In the genomic region with DNA sequence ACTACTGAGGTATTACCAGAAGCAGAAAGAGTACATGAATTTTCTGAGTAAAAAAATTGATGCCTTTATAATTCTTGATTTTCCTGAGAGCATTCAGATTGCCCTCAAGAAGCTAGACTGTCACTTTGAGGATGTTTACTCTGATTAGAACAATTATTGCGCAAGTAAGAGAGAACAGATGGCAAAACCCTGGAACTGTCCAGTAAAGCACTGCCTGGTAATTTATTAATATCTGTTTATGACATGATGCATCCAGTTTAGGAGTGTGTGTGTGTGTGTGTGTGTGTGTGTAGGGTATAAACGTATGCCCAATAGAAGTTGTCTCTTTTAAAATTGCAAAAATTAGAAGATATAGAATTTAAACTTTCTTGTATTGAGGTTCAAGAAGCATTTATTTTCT, we compare ENCODE assay signal across 18 cellular contexts.
A peak's percentile ranks its signal among the peaks of the same experiment; 100 is the strongest.
DNase-seq lines count a peak whose midpoint lies in the region; ATAC-seq and TF ChIP-seq lines count a peak whose summit lies in the region.
"Had no signal": no experiment of that assay in that cellular context is flagged by ENCODE, and none has a peak within 500 bp of the region (broad histone marks: within the 10 kb centered on the region; RNA-seq: fewer than 3 reads in every experiment).

No MANE protein-coding gene starts in this region.

- 96 to 100% methylated on average over 2 of the region's 2 CpGs for WGBS in endodermal cell (ENCODE audit: insufficient coverage in 1 of 2, insufficient read length in 1 of 2), 2 experiments

- no peak overlapping the region for H3K27ac Mint-ChIP-seq in T-cell
- no peak overlapping the region for H3K27ac Mint-ChIP-seq in endodermal cell
- H3K27ac Mint-ChIP-seq: activated CD4-positive, alpha-beta T cell treated with anti-CD3 and anti-CD28 coated beads for 36 hours; CD8-positive, alpha-beta T cell had no signal

- no peaks in the 10 kb centered on the region for H3K4me1 Mint-ChIP-seq in T-cell
- peaks cover 12% of the 10 kb centered on the region for H3K4me1 Mint-ChIP-seq in endodermal cell
- H3K4me1 Mint-ChIP-seq: activated CD4-positive, alpha-beta T cell treated with anti-CD3 and anti-CD28 coated beads for 36 hours had no signal

- TF ChIP-seq CTCF in BJ (IDR thresholded peaks at IDR 0.05; ENCODE audit: insufficient read depth, low read depth, low read length) (no peak), HEK293 (tag by site-specific recombination; IDR thresholded peaks at IDR 0.05) (no peak), endodermal cell (conservative IDR thresholded peaks at IDR 0.05) (no peak)

- ATAC-seq in T-cell (replicated peaks in 1 of 4) = no peak
- no peak for ATAC-seq in HG02763 (IDR thresholded peaks at IDR 0.05; ENCODE audit: unreplicated experiment)
- ATAC-seq: activated CD4-positive, alpha-beta T cell treated with anti-CD3 and anti-CD28 coated beads for 36 hours; CD8-positive, alpha-beta T cell; foreskin keratinocyte had no signal

- POLR2A ChIA-PET in BJ (lab: Charles Lee) = interaction anchor here (0.5 kb wide), 1 partner anchor 295 kb away, joined by 3 read pairs; no protein-coding TSS in a partner anchor
- POLR2A ChIA-PET in HEK293 (lab: Yijun Ruan, JAX) = no interaction called here
- POLR2A ChIA-PET in T-cell (lab: Charles Lee) = no interaction called here

- H3K4me3 ChIP-seq in BJ (ENCODE audit: low read depth, low read length) (no peak overlapping the region), HEK293 (ENCODE audit: low read depth, low read length) (no peak overlapping the region), endodermal cell (ENCODE audit: low read length) (no peak overlapping the region)
- H3K4me3 ChIP-seq: MG63, right atrium auricular region had no signal

- DNase-seq in BJ (ENCODE audit: low read depth) (peak; percentile 8), OCI-M1 (lab: John Stamatoyannopoulos, UW) (peak; percentile 57), fibroblast of peridontal ligament (ENCODE audit: extremely low read depth) (peak; percentile 23), T-cell (no peak), endodermal cell (no peak), COLO668 (lab: John Stamatoyannopoulos, UW; ENCODE audit: unreplicated experiment) (no peak)
- DNase-seq: activated CD4-positive, alpha-beta T cell treated with anti-CD3 and anti-CD28 coated beads for 36 hours; activated gamma-delta T cell; amniotic stem cell; CD8-positive, alpha-beta T cell; foreskin keratinocyte; hippocampal formation; islet precursor cell; MG63; NCI-H187 had no signal

- no peak overlapping the region for H3K27ac ChIP-seq in HEK293 (ENCODE audit: extremely low read depth, low read depth, low read length)
- no peak overlapping the region for H3K27ac ChIP-seq in endodermal cell (ENCODE audit: low read depth, low read length)
- H3K27ac ChIP-seq: foreskin keratinocyte, right atrium auricular region had no signal

- H3K36me3 Mint-ChIP-seq in T-cell (no peaks in the 10 kb centered on the region), endodermal cell (ENCODE audit: low read depth) (no peaks in the 10 kb centered on the region)
- H3K36me3 Mint-ChIP-seq: CD8-positive, alpha-beta T cell had no signal

- CTCF ChIA-PET in BJ (lab: Yijun Ruan, JAX) = no interaction called here
- CTCF ChIA-PET in HEK293 (lab: Yijun Ruan, JAX) = no interaction called here
- CTCF ChIA-PET in T-cell (lab: Charles Lee) = no interaction called here

- no peaks in the 10 kb centered on the region for H3K4me1 ChIP-seq in HEK293 (ENCODE audit: control insufficient read depth, insufficient read depth, low read length)
- peaks cover 5% of the 10 kb centered on the region for H3K4me1 ChIP-seq in endodermal cell (ENCODE audit: control insufficient read depth, insufficient read depth, low read length)
- H3K4me1 ChIP-seq: foreskin keratinocyte had no signal

- H3K27me3 ChIP-seq in BJ (ENCODE audit: control insufficient read depth, insufficient read depth, low read length) = no peaks in the 10 kb centered on the region
- no peaks in the 10 kb centered on the region for H3K27me3 ChIP-seq in endodermal cell (ENCODE audit: control insufficient read depth, insufficient read depth, low read length, poor library complexity, severe bottlenecking)
- H3K27me3 ChIP-seq: MG63, right atrium auricular region had no signal

- H3K36me3 ChIP-seq in BJ (ENCODE audit: control insufficient read depth, insufficient read depth, low read length) (no peaks in the 10 kb centered on the region), HEK293 (ENCODE audit: control insufficient read depth in 2 of 2, insufficient read depth in 1 of 2, low read length in 2 of 2) (no peaks in the 10 kb centered on the region), endodermal cell (ENCODE audit: control insufficient read depth, insufficient read depth, low read length) (no peaks in the 10 kb centered on the region)
- H3K36me3 ChIP-seq: MG63, right atrium auricular region had no signal

- no peak overlapping the region for H3K9ac ChIP-seq in endodermal cell (ENCODE audit: extremely low read depth, low read length, poor library complexity, severe bottlenecking)

- no peak overlapping the region for H3K4me3 Mint-ChIP-seq in T-cell
- no peak overlapping the region for H3K4me3 Mint-ChIP-seq in endodermal cell
- H3K4me3 Mint-ChIP-seq: activated CD4-positive, alpha-beta T cell treated with anti-CD3 and anti-CD28 coated beads for 36 hours; CD8-positive, alpha-beta T cell had no signal

- no peaks in the 10 kb centered on the region for H3K9me3 ChIP-seq in HEK293 (ENCODE audit: control insufficient read depth, insufficient read depth, low read depth, low read length)
- H3K9me3 ChIP-seq in endodermal cell (ENCODE audit: control insufficient read depth, low read length) = no peaks in the 10 kb centered on the region
- H3K9me3 ChIP-seq: MG63, right atrium auricular region had no signal

- H3K9me3 Mint-ChIP-seq in T-cell (no peaks in the 10 kb centered on the region), endodermal cell (no peaks in the 10 kb centered on the region)
- H3K9me3 Mint-ChIP-seq: CD8-positive, alpha-beta T cell had no signal

- H3K27me3 Mint-ChIP-seq in T-cell = peaks cover 0 to 15% of the 10 kb centered on the region in 2 donors
- no peaks in the 10 kb centered on the region for H3K27me3 Mint-ChIP-seq in endodermal cell (ENCODE audit: insufficient read depth)

TF ChIP-seq in HEK293, 187 proteins besides CTCF, POLR2A, EP300 and RAD21:
- TF ChIP-seq BCL11A (tag by site-specific recombination; IDR thresholded peaks at IDR 0.05; ENCODE audit: low read depth) (no peak), REST (tag by site-specific recombination; IDR thresholded peaks at IDR 0.05) (peak; percentile 40; the same call in 1 of the 2 replicates)

Comparison
In these comparisons a context has a peak if more than half of its experiments do, and no peak if none do; other contexts are left out.
1. DNase-seq: peak in BJ (single experiment), OCI-M1 (single experiment) and fibroblast of peridontal ligament (single experiment); none in T-cell (0 of 34), endodermal cell (single experiment) and COLO668 (single experiment).